ENCODE assay signal across 1 cellular context in genomic region chr16:72149676-72150464, GRCh38.
TF ChIP-seq lines count a peak whose summit lies in the region.

No MANE protein-coding gene starts in this region.

TF ChIP-seq in K562, 482 proteins besides CTCF, POLR2A, EP300 and RAD21:
- TF ChIP-seq ATF4 (CRISPR knock-in tag; IDR thresholded peaks at IDR 0.05): no peak
- no peak for TF ChIP-seq STAT5B (CRISPR knock-in tag; IDR thresholded peaks at IDR 0.05)
- no peak for TF ChIP-seq ZNF124 (CRISPR knock-in tag; IDR thresholded peaks at IDR 0.05)
- TF ChIP-seq GTF3C2 (IDR thresholded peaks at IDR 0.05; ENCODE audit: borderline replicate concordance, extremely low read depth, insufficient read length): no peak
- no peak for TF ChIP-seq CEBPG (CRISPR knock-in tag; IDR thresholded peaks at IDR 0.05)
- TF ChIP-seq CEBPG (tag; conservative IDR thresholded peaks at IDR 0.05 in 1 of 2, IDR thresholded peaks at IDR 0.05 in 1 of 2): peak; percentile 33 to 54; a peak in 1 of 4 replicates
- no peak for TF ChIP-seq SRSF9 (IDR thresholded peaks at IDR 0.05; ENCODE audit: borderline replicate concordance, low read depth, low read length)
- no peak for TF ChIP-seq ZNF695 (CRISPR knock-in tag; IDR thresholded peaks at IDR 0.05)
- TF ChIP-seq CREB1 (IDR thresholded peaks at IDR 0.05): no peak
- TF ChIP-seq CREB1 (CRISPR knock-in tag; IDR thresholded peaks at IDR 0.05): no peak
- TF ChIP-seq SP1 (CRISPR knock-in tag; IDR thresholded peaks at IDR 0.05): no peak
- 0 out of 2 replicates have a peak, but pooled peaks have one; percentile 22 for TF ChIP-seq SMC3 (conservative IDR thresholded peaks at IDR 0.05; ENCODE audit: insufficient read depth, low read depth, low read length)
TF ChIP-seq in K562: peak in this region for 2.
